Comparison of ENCODE assay signal across 34 cellular contexts in genomic region chr2:151119377-151119776, GRCh38.
"Had no signal": no experiment of that assay in that cellular context is flagged by ENCODE, and none has a peak within 500 bp of the region (broad histone marks: within the 10 kb centered on the region; RNA-seq: fewer than 3 reads in every experiment).

No MANE protein-coding gene starts in this region.

- H3K27me3 ChIP-seq: adrenal gland, body of pancreas, cardiac muscle cell had no signal

- H3K27ac ChIP-seq: adrenal gland, body of pancreas, cardiac muscle cell, WERI-Rb-1 had no signal

- H3K4me1 Mint-ChIP-seq: activated CD4-positive, alpha-beta T cell treated with anti-CD3 and anti-CD28 coated beads for 36 hours; activated CD4-positive, alpha-beta T cell treated with anti-CD3 and anti-CD28 coated beads, Interleukin-2, amount 10 ng/mL, durations not matched to agents 7 days and 5 days; activated naive CD8-positive, alpha-beta T cell treated with anti-CD3 and anti-CD28 coated beads for 36 hours; activated T-helper 17 cell treated with anti-CD3 and anti-CD28 coated beads, Interleukin-2, amount 50 U/mL, for 72 hours; central memory CD8-positive, alpha-beta T cell had no signal

- DNase-seq: activated CD4-positive, alpha-beta memory T cell treated with anti-CD3 and anti-CD28 coated beads for 36 hours; activated CD4-positive, alpha-beta T cell treated with anti-CD3 and anti-CD28 coated beads for 1 hour; activated CD4-positive, alpha-beta T cell treated with anti-CD3 and anti-CD28 coated beads for 36 hours; activated CD4-positive, alpha-beta T cell treated with anti-CD3 and anti-CD28 coated beads for 48 hours; activated CD4-positive, alpha-beta T cell treated with anti-CD3 and anti-CD28 coated beads, Interleukin-2, amount 10 ng/mL, durations not matched to agents 7 days and 5 days; activated CD4-positive, CD25-positive, alpha-beta regulatory T cell; activated CD8-positive, alpha-beta memory T cell treated with anti-CD3 and anti-CD28 coated beads, Interleukin-2, amount 50 U/mL, for 4 hours; activated CD8-positive, alpha-beta T cell treated with anti-CD3 and anti-CD28 coated beads for 36 hours; activated effector memory CD4-positive, alpha-beta T cell treated with anti-CD3 and anti-CD28 coated beads, Interleukin-2, amount 50 U/mL, for 16 hours; activated gamma-delta T cell treated with Interleukin-2 at 50 U/mL for 16 hours; activated naive CD4-positive, alpha-beta T cell; activated naive CD4-positive, alpha-beta T cell treated with anti-CD3 and anti-CD28 coated beads for 36 hours; activated naive CD4-positive, alpha-beta T cell treated with anti-CD3 and anti-CD28 coated beads, Interleukin-2, amount 50 U/mL, for 16 hours; activated naive CD8-positive, alpha-beta T cell treated with anti-CD3 and anti-CD28 coated beads for 36 hours; activated T-cell treated with anti-CD3 and anti-CD28 coated beads for 4 hours; activated T-cell treated with anti-CD3 and anti-CD28 coated beads, Interleukin-2, amount 50 U/mL, for 1 hour; activated T-cell treated with anti-CD3 and anti-CD28 coated beads, Interleukin-2, amount 50 U/mL, for 4 hours; activated T-cell treated with anti-CD3 and anti-CD28 coated beads, Interleukin-2, amount 50 U/mL, for 72 hours; adrenal gland; amniotic stem cell; aorta; body of pancreas; T-helper 1 cell; T-helper 2 cell; T-helper 9 cell; WERI-Rb-1 had no signal

- H3K36me3 Mint-ChIP-seq: activated naive CD4-positive, alpha-beta T cell treated with anti-CD3 and anti-CD28 coated beads, Interleukin-2, amount 50 U/mL, for 72 hours; activated naive CD8-positive, alpha-beta T cell treated with anti-CD3 and anti-CD28 coated beads for 36 hours had no signal

- H3K36me3 ChIP-seq: adrenal gland, cardiac muscle cell, WERI-Rb-1 had no signal

- H3K4me3 ChIP-seq: adrenal gland, body of pancreas, cardiac muscle cell had no signal

- H3K9me3 Mint-ChIP-seq: activated CD4-positive, alpha-beta T cell treated with anti-CD3 and anti-CD28 coated beads, Interleukin-2, amount 10 ng/mL, durations not matched to agents 7 days and 5 days; activated naive CD4-positive, alpha-beta T cell treated with anti-CD3 and anti-CD28 coated beads, Interleukin-2, amount 50 U/mL, for 72 hours; activated T-helper 1 cell treated with anti-CD3 and anti-CD28 coated beads, Interleukin-12 subunit alpha, Interleukin-12 subunit beta, Interleukin-2, Interleukin-4 antibody, amounts not matched to agents 30 ng/mL and 10 ng/mL and 1 ng/mL, durations not matched to agents 14 hours and 24 hours and 36 hours; central memory CD8-positive, alpha-beta T cell; T-helper 1 cell treated with Interleukin-12 subunit alpha and Interleukin-12 subunit beta and Interleukin-4 antibody, amounts not matched to agents 30 μg/mL and 1 μg/mL, for 36 hours; T-helper 2 cell treated with Interferon-gamma antibody and Interleukin-4, amounts not matched to agents 5 μg/mL and 100 μg/mL, for 36 hours had no signal

- H3K27ac Mint-ChIP-seq: activated CD4-positive, alpha-beta memory T cell treated with anti-CD3 and anti-CD28 coated beads for 36 hours; activated CD4-positive, alpha-beta T cell treated with anti-CD3 and anti-CD28 coated beads for 36 hours; activated CD4-positive, alpha-beta T cell treated with anti-CD3 and anti-CD28 coated beads, Interleukin-2, amount 10 ng/mL, durations not matched to agents 7 days and 5 days; activated CD8-positive, alpha-beta T cell treated with anti-CD3 and anti-CD28 coated beads for 36 hours; activated naive CD4-positive, alpha-beta T cell treated with anti-CD3 and anti-CD28 coated beads for 36 hours; activated naive CD4-positive, alpha-beta T cell treated with anti-CD3 and anti-CD28 coated beads, Interleukin-2, amount 50 U/mL, for 72 hours; activated naive CD8-positive, alpha-beta T cell treated with anti-CD3 and anti-CD28 coated beads for 36 hours; activated T-cell treated with anti-CD3 and anti-CD28 coated beads, Interleukin-2, amount 50 U/mL, for 72 hours; activated T-helper 1 cell treated with anti-CD3 and anti-CD28 coated beads, Interleukin-12 subunit alpha, Interleukin-12 subunit beta, Interleukin-2, Interleukin-4 antibody, amounts not matched to agents 30 ng/mL and 10 ng/mL and 1 ng/mL, durations not matched to agents 14 hours and 24 hours and 36 hours; activated T-helper 17 cell treated with anti-CD3 and anti-CD28 coated beads, Interleukin-2, amount 50 U/mL, for 72 hours; T-helper 1 cell treated with Interleukin-12 subunit alpha and Interleukin-12 subunit beta and Interleukin-4 antibody, amounts not matched to agents 30 μg/mL and 1 μg/mL, for 36 hours; T-helper 2 cell treated with Interferon-gamma antibody and Interleukin-4, amounts not matched to agents 5 μg/mL and 100 μg/mL, for 36 hours; WTC11 had no signal

- H3K9me3 ChIP-seq: adrenal gland, body of pancreas had no signal

- H3K4me3 Mint-ChIP-seq: activated CD4-positive, alpha-beta memory T cell treated with anti-CD3 and anti-CD28 coated beads for 36 hours; activated CD4-positive, alpha-beta T cell treated with anti-CD3 and anti-CD28 coated beads for 36 hours; activated CD4-positive, alpha-beta T cell treated with anti-CD3 and anti-CD28 coated beads, Interleukin-2, amount 10 ng/mL, durations not matched to agents 7 days and 5 days; activated CD8-positive, alpha-beta T cell treated with anti-CD3 and anti-CD28 coated beads for 36 hours; activated naive CD4-positive, alpha-beta T cell treated with anti-CD3 and anti-CD28 coated beads for 36 hours; activated naive CD8-positive, alpha-beta T cell treated with anti-CD3 and anti-CD28 coated beads for 36 hours; activated T-cell treated with anti-CD3 and anti-CD28 coated beads, Interleukin-2, amount 50 U/mL, for 4 hours; activated T-cell treated with anti-CD3 and anti-CD28 coated beads, Interleukin-2, amount 50 U/mL, for 72 hours; activated T-helper 1 cell treated with anti-CD3 and anti-CD28 coated beads, Interleukin-12 subunit alpha, Interleukin-12 subunit beta, Interleukin-2, Interleukin-4 antibody, amounts not matched to agents 30 ng/mL and 10 ng/mL and 1 ng/mL, durations not matched to agents 14 hours and 24 hours and 36 hours; activated T-helper 17 cell treated with anti-CD3 and anti-CD28 coated beads, Interleukin-2, amount 50 U/mL, for 72 hours; central memory CD8-positive, alpha-beta T cell; T-helper 1 cell treated with Interleukin-12 subunit alpha and Interleukin-12 subunit beta and Interleukin-4 antibody, amounts not matched to agents 30 μg/mL and 1 μg/mL, for 36 hours; T-helper 2 cell treated with Interferon-gamma antibody and Interleukin-4, amounts not matched to agents 5 μg/mL and 100 μg/mL, for 36 hours; WTC11 had no signal
